ENCODE assay signal across 15 cellular contexts in the genomic region with DNA sequence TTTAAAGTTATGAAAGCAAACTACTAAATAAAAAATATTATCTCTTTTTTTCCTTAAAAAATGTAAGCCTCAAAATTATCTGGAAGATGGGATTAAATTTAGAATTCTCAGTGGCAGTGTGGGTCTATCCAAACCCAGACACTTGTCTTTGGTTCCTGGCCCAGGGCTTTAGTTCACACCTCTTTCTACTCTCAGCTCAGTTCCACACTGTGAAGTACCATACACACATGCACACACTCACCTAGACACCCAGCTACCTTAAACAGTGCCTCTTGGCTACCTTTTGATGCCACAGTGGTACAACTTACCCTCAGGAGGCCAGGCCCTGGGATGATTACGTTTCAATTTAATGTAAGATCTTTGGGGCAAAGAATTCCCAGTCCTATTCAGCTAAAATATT. TPM values are rescaled to one million over a fixed set of nuclear protein-coding genes. Genes with fewer than 3 reads are reported as not detected.
DNase-seq lines count a peak whose midpoint lies in the region; ATAC-seq and TF ChIP-seq lines count a peak whose summit lies in the region.
"Had no signal": no experiment of that assay in that cellular context is flagged by ENCODE, and none has a peak within 500 bp of the region (broad histone marks: within the 10 kb centered on the region; RNA-seq: fewer than 3 reads in every experiment).

No MANE protein-coding gene starts in this region.

- no peak overlapping the region for H2BK20ac ChIP-seq in H9 (ENCODE audit: low read depth, low read length, poor library complexity, severe bottlenecking)

- H3K9me3 ChIP-seq in H9 (ENCODE audit: control insufficient read depth, low read depth, low read length) = no peaks in the 10 kb centered on the region
- H3K9me3 ChIP-seq in SK-N-MC (ENCODE audit: low read depth, low read length) = no peaks in the 10 kb centered on the region
- H3K9me3 ChIP-seq: A549, BE2C had no signal

- H3K79me1 ChIP-seq in H9 (ENCODE audit: insufficient read depth, low read depth, low read length, poor library complexity, severe bottlenecking) = no peaks in the 10 kb centered on the region

- intact Hi-C loops in head of caudate nucleus (cut with DNase I) = no loop called here

- H3K36me3 ChIP-seq in GM23338 (ENCODE audit: insufficient read depth) (no peaks in the 10 kb centered on the region), SK-N-MC (ENCODE audit: insufficient read depth, low read length) (no peaks in the 10 kb centered on the region)
- H3K36me3 ChIP-seq: BE2C had no signal

- H4K91ac ChIP-seq in H9 (ENCODE audit: insufficient read length, low read depth, low read length) = no peak overlapping the region

- H3K36me3 Mint-ChIP-seq in GM23338 (ENCODE audit: low read depth) = no peaks in the 10 kb centered on the region
- no peaks in the 10 kb centered on the region for H3K36me3 Mint-ChIP-seq in H9 (ENCODE audit: insufficient read depth in 1 of 3, low read depth in 3 of 3)
- no peaks in the 10 kb centered on the region for H3K36me3 Mint-ChIP-seq in mesothelial cell of epicardium
- H3K36me3 Mint-ChIP-seq: CD4-positive, alpha-beta memory T cell had no signal

- H2AFZ ChIP-seq in GM23338 (no peak overlapping the region), H9 (ENCODE audit: low read length) (no peak overlapping the region)

- H3K4me3 Mint-ChIP-seq in GM23338 = no peak overlapping the region
- no peak overlapping the region for H3K4me3 Mint-ChIP-seq in H9
- H3K4me3 Mint-ChIP-seq in mesothelial cell of epicardium = no peak overlapping the region
- H3K4me3 Mint-ChIP-seq: CD4-positive, alpha-beta memory T cell had no signal

- no peaks in the 10 kb centered on the region for H3K27me3 Mint-ChIP-seq in GM23338 (ENCODE audit: insufficient read depth, low read depth, poor library complexity)
- no peaks in the 10 kb centered on the region for H3K27me3 Mint-ChIP-seq in H9 (ENCODE audit: low read depth)
- H3K27me3 Mint-ChIP-seq in mesothelial cell of epicardium (ENCODE audit: low read depth) = no peaks in the 10 kb centered on the region

- H2BK5ac ChIP-seq in H9 (ENCODE audit: insufficient read length, low read length) = peak overlapping the region; percentile 79

- H2BK120ac ChIP-seq in H9 (ENCODE audit: low read depth, low read length, poor library complexity, severe bottlenecking) = no peak overlapping the region

- no peak overlapping the region for H3K18ac ChIP-seq in H9 (ENCODE audit: insufficient read length, low read depth, low read length)

- H2AK5ac ChIP-seq in H9 (ENCODE audit: insufficient read length, low read length) = no peak overlapping the region

- no peaks in the 10 kb centered on the region for H4K20me1 ChIP-seq in GM23338 (replicated peaks; ENCODE audit: insufficient read depth)
- H4K20me1 ChIP-seq in H9 (ENCODE audit: control insufficient read depth, insufficient read depth, insufficient read length) = no peaks in the 10 kb centered on the region

- H3K4me1 Mint-ChIP-seq in GM23338 (peaks cover 14% of the 10 kb centered on the region), H9 (peaks cover 16 to 19% of the 10 kb centered on the region in 2 experiments), mesothelial cell of epicardium (peaks cover 35% of the 10 kb centered on the region)
- H3K4me1 Mint-ChIP-seq: CD4-positive, alpha-beta memory T cell had no signal

- no peak for ATAC-seq in GM23338
- ATAC-seq: A549 had no signal

- H3K27ac Mint-ChIP-seq in GM23338 (no peak overlapping the region), H9 (no peak overlapping the region; a peak in 1 of 7 replicates), mesothelial cell of epicardium (peak overlapping the region; percentile 35)
- H3K27ac Mint-ChIP-seq: CD4-positive, alpha-beta memory T cell had no signal

- WGBS in H9 (ENCODE audit: extremely low coverage, insufficient read length, low lambda C conversion rate) = no CpG with 5 or more reads among the region's 1 CpG

- H3K23me2 ChIP-seq in H9 (ENCODE audit: insufficient read length, low read depth, low read length, poor library complexity, severe bottlenecking) = no peaks in the 10 kb centered on the region

- H3K27ac ChIP-seq in GM23338 (ENCODE audit: low read depth) = 0 out of 2 replicates have a peak overlapping the region, but pooled peaks have one; percentile 40
- H3K27ac ChIP-seq in H9 (ENCODE audit: insufficient read length, low read depth, low read length) = no peak overlapping the region
- H3K27ac ChIP-seq in SK-N-MC = peak overlapping the region; percentile 44; the same call in 1 of the 2 replicates
- H3K27ac ChIP-seq: C4-2B had no signal

- no peak overlapping the region for H3K56ac ChIP-seq in H9 (ENCODE audit: insufficient read length, low read depth, low read length)

- H3K9me3 Mint-ChIP-seq in GM23338 (no peaks in the 10 kb centered on the region), H9 (no peaks in the 10 kb centered on the region), mesothelial cell of epicardium (no peaks in the 10 kb centered on the region)
- H3K9me3 Mint-ChIP-seq: CD4-positive, alpha-beta memory T cell had no signal

- H3K27me3 ChIP-seq in GM23338 (ENCODE audit: insufficient read depth) (no peaks in the 10 kb centered on the region), H9 (ENCODE audit: insufficient read depth, low read length) (no peaks in the 10 kb centered on the region)
- H3K27me3 ChIP-seq: BE2C had no signal

- H2BK15ac ChIP-seq in H9 (ENCODE audit: low read depth, low read length) = no peak overlapping the region

- no peak overlapping the region for H3K4ac ChIP-seq in H9 (ENCODE audit: low read depth, low read length)

- H3K79me2 ChIP-seq in GM23338 (replicated peaks; ENCODE audit: insufficient read depth) = no peaks in the 10 kb centered on the region
- H3K79me2 ChIP-seq in H9 (ENCODE audit: insufficient read depth, low read length) = no peaks in the 10 kb centered on the region

- no peaks in the 10 kb centered on the region for H3F3A ChIP-seq in GM23338 (replicated peaks; ENCODE audit: low read depth)

- no peak overlapping the region for H3T11ph ChIP-seq in H9 (ENCODE audit: low read length)

- no peak overlapping the region for H4K8ac ChIP-seq in H9 (replicated peaks; ENCODE audit: insufficient read length, low read depth, low read length)

- H3K4me3 ChIP-seq in GM23338 (no peak overlapping the region), SK-N-MC (no peak overlapping the region)
- H3K4me3 ChIP-seq: A549 had no signal

- H3K9ac ChIP-seq in H9 (ENCODE audit: extremely low read depth, insufficient read length, low read length) (no peak overlapping the region), SK-N-MC (ENCODE audit: insufficient read length) (no peak overlapping the region)

- no peak overlapping the region for H3K23ac ChIP-seq in H9 (ENCODE audit: insufficient read length, low read depth, low read length)

- H2BK12ac ChIP-seq in H9 (ENCODE audit: insufficient read length, low read depth, low read length) = no peak overlapping the region

- DNase-seq in GM23338 (ENCODE audit: low spot score) (no peak), H9 (no peak), SK-N-MC (ENCODE audit: low read depth, low spot score) (no peak), mesothelial cell of epicardium (ENCODE audit: low spot score in 2 of 2, unreplicated experiment in 2 of 2) (no peak), germinal center (ENCODE audit: low spot score) (no peak), head of caudate nucleus (no peak), Kasumi-1 (lab: John Stamatoyannopoulos, UW) (no peak)
- DNase-seq: BE2C; CD4-positive, alpha-beta memory T cell; DMS79 treated with DMSO at 0.1 percent for 48 hours; EL; GOT3; HCEC 1CT had no signal

- H3K4me1 ChIP-seq in GM23338 (ENCODE audit: insufficient read depth) (peaks cover 6% of the 10 kb centered on the region; the same call in 1 of the 2 replicates), H9 (ENCODE audit: insufficient read depth, low read length) (0 out of 2 replicates have a peak, but pooled peaks cover 2% of the 10 kb centered on the region)
- H3K4me1 ChIP-seq: BE2C had no signal

- H3K4me2 ChIP-seq in GM23338 = no peak overlapping the region
- H3K4me2 ChIP-seq in H9 (ENCODE audit: insufficient read depth, insufficient read length, low read length) = no peak overlapping the region
- H3K4me2 ChIP-seq: A549 had no signal

- TF ChIP-seq CTCF in GM23338 (conservative IDR thresholded peaks at IDR 0.05; ENCODE audit: low read depth in 2 of 2) = no peak
- TF ChIP-seq CTCF in H9 (conservative IDR thresholded peaks at IDR 0.05) = no peak
- no peak for TF ChIP-seq CTCF in mesothelial cell of epicardium (IDR thresholded peaks at IDR 0.05; ENCODE audit: unreplicated experiment)

- H3K14ac ChIP-seq in H9 (ENCODE audit: insufficient read depth, low read length) = no peak overlapping the region

- H4K5ac ChIP-seq in H9 (ENCODE audit: insufficient read length, low read depth, low read length) = no peak overlapping the region

- peaks cover 12% of the 10 kb centered on the region; the same call in 1 of the 2 replicates for H3K9me2 ChIP-seq in GM23338 (ENCODE audit: insufficient read depth)

TF ChIP-seq in GM23338, 12 proteins besides CTCF, POLR2A, EP300 and RAD21 (continues in another document):
- TF ChIP-seq ZNF114 (CRISPR knock-in tag; IDR thresholded peaks at IDR 0.05) (no peak), EZH2phosphoT487 (IDR thresholded peaks at IDR 0.05; ENCODE audit: unreplicated experiment) (no peak)
- TF ChIP-seq, protein P1, sequence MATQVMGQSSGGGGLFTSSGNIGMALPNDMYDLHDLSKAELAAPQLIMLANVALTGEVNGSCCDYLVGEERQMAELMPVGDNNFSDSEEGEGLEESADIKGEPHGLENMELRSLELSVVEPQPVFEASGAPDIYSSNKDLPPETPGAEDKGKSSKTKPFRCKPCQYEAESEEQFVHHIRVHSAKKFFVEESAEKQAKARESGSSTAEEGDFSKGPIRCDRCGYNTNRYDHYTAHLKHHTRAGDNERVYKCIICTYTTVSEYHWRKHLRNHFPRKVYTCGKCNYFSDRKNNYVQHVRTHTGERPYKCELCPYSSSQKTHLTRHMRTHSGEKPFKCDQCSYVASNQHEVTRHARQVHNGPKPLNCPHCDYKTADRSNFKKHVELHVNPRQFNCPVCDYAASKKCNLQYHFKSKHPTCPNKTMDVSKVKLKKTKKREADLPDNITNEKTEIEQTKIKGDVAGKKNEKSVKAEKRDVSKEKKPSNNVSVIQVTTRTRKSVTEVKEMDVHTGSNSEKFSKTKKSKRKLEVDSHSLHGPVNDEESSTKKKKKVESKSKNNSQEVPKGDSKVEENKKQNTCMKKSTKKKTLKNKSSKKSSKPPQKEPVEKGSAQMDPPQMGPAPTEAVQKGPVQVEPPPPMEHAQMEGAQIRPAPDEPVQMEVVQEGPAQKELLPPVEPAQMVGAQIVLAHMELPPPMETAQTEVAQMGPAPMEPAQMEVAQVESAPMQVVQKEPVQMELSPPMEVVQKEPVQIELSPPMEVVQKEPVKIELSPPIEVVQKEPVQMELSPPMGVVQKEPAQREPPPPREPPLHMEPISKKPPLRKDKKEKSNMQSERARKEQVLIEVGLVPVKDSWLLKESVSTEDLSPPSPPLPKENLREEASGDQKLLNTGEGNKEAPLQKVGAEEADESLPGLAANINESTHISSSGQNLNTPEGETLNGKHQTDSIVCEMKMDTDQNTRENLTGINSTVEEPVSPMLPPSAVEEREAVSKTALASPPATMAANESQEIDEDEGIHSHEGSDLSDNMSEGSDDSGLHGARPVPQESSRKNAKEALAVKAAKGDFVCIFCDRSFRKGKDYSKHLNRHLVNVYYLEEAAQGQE (IDR thresholded peaks at IDR 0.05; ENCODE audit: unreplicated experiment) = no peak

RNA-seq across cellular contexts. Expression of a gene that starts 51.0 kb away (rescaled TPM):
- total RNA-seq in GM23338 (2014; rRNA removed; shearing (Covaris generic)) = 18.6 and 23.3 TPM in 2 replicates
- polyA plus RNA-seq in GM23338 (2016; fragmentation: Nextera tagmentation; extraction: Ambion mirVana) = 33.8 and 34.2 TPM in 2 replicates
- total RNA-seq in H9 (2021) (25.4 and 26.5 TPM in 2 replicates), mesothelial cell of epicardium (68.7 to 73.2 TPM (median 71.2 TPM) in 3 replicates)
